8 cellular contexts compared by ENCODE assay signal in the genomic region with DNA sequence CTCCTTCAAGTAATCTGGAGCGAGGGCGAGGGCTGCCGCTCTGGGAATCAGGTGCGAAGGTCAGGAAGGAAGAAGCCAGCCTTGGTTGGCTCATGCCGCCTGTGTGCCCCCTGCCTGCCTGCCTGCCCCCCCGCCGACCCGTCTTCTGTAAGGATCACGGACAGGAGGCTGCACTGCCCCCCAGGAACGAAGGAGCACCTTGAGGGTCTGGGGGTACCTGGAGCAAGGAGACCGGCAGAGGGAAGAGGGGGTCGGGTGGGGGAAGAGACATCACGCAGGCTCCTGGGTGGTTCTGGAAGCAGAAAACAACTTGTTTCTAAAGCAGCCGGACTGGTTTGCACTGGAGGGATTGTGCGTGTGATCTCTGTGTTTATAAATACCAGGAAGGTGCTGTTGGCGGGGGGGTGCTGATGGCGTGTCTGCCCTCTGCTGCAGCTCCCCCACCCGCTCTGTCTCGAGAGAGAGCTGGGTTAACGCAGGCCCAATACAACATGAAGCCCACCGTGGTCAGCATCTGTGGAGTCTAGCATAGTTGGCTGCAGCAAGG. TPM values are rescaled to one million over a fixed set of nuclear protein-coding genes. Genes with fewer than 3 reads are reported as not detected.
DNase-seq lines count a peak whose midpoint lies in the region; ATAC-seq and TF ChIP-seq lines count a peak whose summit lies in the region.

No MANE protein-coding gene starts in this region.

- H3K27me3 Mint-ChIP-seq in MCF 10A (ENCODE audit: insufficient read depth, unreplicated experiment) (no peaks in the 10 kb centered on the region), immature natural killer cell (ENCODE audit: low read depth in 3 of 3) (peaks cover 33 to 42% (median 36%) of the 10 kb centered on the region in 3 donors)

- H3K4me3 Mint-ChIP-seq in MCF 10A (ENCODE audit: unreplicated experiment): no peak overlapping the region
- no peak overlapping the region for H3K4me3 Mint-ChIP-seq in immature natural killer cell

- DNase-seq in T47D (ENCODE audit: low read depth in 1 of 2, low spot score in 1 of 2) (peak; percentile 39 to 66), MCF 10A (ENCODE audit: unreplicated experiment) (no peak), amniotic stem cell (lab: John Stamatoyannopoulos, UW) (peak; percentile 20), immature natural killer cell (peak; percentile 56 to 75 (median 67)), substantia nigra (lab: John Stamatoyannopoulos, UW) (peak in 2 of 49 donors; percentile 42 to 55), GM10266 (ENCODE audit: extremely low spot score) (no peak)
- DNase-seq in stimulated activated CD4-positive, alpha-beta T cell treated with anti-CD3 and anti-CD28 coated beads, Interleukin-4, amount 100 ng/mL, for 1 hour: no peak

- POLR2A ChIA-PET in MCF 10A (lab: Yijun Ruan, JAX): interaction anchor here (0.5 to 6.0 kb wide), 14 partner anchors 13 to 712 kb away, joined by 3 to 62 read pairs (median 7); a partner anchor contains a TSS

- intact Hi-C loops in MCF 10A (cut with micrococcal nuclease): loop anchor here (2.0 to 10.0 kb wide), 2 partner anchors 310 to 504 kb away; a partner anchor contains a TSS

- ATAC-seq in HG02938 (IDR thresholded peaks at IDR 0.05; ENCODE audit: unreplicated experiment): no peak

- CTCF ChIA-PET in MCF 10A (lab: Yijun Ruan, JAX): interaction anchor here (0.8 kb wide), 1 partner anchor 622 kb away, joined by 4 read pairs; no protein-coding TSS in a partner anchor

- no peaks in the 10 kb centered on the region for H3K9me3 Mint-ChIP-seq in MCF 10A (ENCODE audit: unreplicated experiment)
- peaks cover 0 to 6% (median 0%) of the 10 kb centered on the region in 6 donors for H3K9me3 Mint-ChIP-seq in immature natural killer cell

- BruUV-seq in MCF 10A (replicated peaks; lab: Mats Ljungman, UMichigan): no TSS peak

- H3K27ac ChIP-seq in substantia nigra (ENCODE audit: low read depth, low read length, poor library complexity, severe bottlenecking): peak overlapping the region; percentile 76

- H3K27ac Mint-ChIP-seq in MCF 10A (ENCODE audit: low read depth, unreplicated experiment) (no peak overlapping the region), immature natural killer cell (no peak overlapping the region)

- H3K36me3 Mint-ChIP-seq in MCF 10A (ENCODE audit: insufficient read depth, unreplicated experiment) (peaks cover 12% of the 10 kb centered on the region), immature natural killer cell (peaks cover 0 to 10% (median 4%) of the 10 kb centered on the region in 3 donors)

- H3K4me1 Mint-ChIP-seq in MCF 10A (ENCODE audit: insufficient read depth, unreplicated experiment) (peaks cover 23% of the 10 kb centered on the region), immature natural killer cell (peaks cover 19 to 40% of the 10 kb centered on the region in 2 donors)

- in situ Hi-C loops in T47D (cut with HindIII; ENCODE audit: low pct_unique_long_range_greater_than_20kb, low sequenced_read_pairs): no loop called here

- TF ChIP-seq CTCF in MCF 10A (IDR thresholded peaks at IDR 0.05; ENCODE audit: unreplicated experiment): no peak
- no peak for TF ChIP-seq CTCF in GM10266 (IDR thresholded peaks at IDR 0.05; ENCODE audit: control insufficient read depth, insufficient read depth, low read depth, missing control alignments)

RNA-seq across cellular contexts. Expression of a gene that starts 1.7 kb away (rescaled TPM):
- total RNA-seq in MCF 10A (2022): 122 and 141 TPM in 2 replicates
- polyA plus RNA-seq in immature natural killer cell: 10 to 100 TPM; 27.2 to 54.3 (median 28.7) TPM

Comparison
In these comparisons a context has a peak if more than half of its experiments do, and no peak if none do; other contexts are left out.
1. DNase-seq: peak in T47D (2 of 2), amniotic stem cell (single experiment) and immature natural killer cell (3 of 3); none in MCF 10A (single experiment), stimulated activated CD4-positive, alpha-beta T cell treated with anti-CD3 and anti-CD28 coated beads, Interleukin-4, amount 100 ng/mL, for 1 hour (single experiment) and GM10266 (single experiment).